Comparison of ENCODE assay signal across 16 cellular contexts in genomic region chr9:89617978-89618377, GRCh38. TPM values are rescaled to one million over a fixed set of nuclear protein-coding genes. Genes with fewer than 3 reads are reported as not detected.
"Had no signal": no experiment of that assay in that cellular context is flagged by ENCODE, and none has a peak within 500 bp of the region (broad histone marks: within the 10 kb centered on the region; RNA-seq: fewer than 3 reads in every experiment).

No MANE protein-coding gene starts in this region.

- H3K27ac Mint-ChIP-seq: activated CD8-positive, alpha-beta T cell treated with anti-CD3 and anti-CD28 coated beads, Interleukin-2, amount 10 ng/mL, durations not matched to agents 7 days and 5 days; activated T-helper 1 cell treated with anti-CD3 and anti-CD28 coated beads, Interleukin-12 subunit alpha, Interleukin-12 subunit beta, Interleukin-2, Interleukin-4 antibody, amounts not matched to agents 30 ng/mL and 10 ng/mL and 1 ng/mL, durations not matched to agents 14 hours and 24 hours and 36 hours; natural killer cell had no signal

- ATAC-seq: activated CD8-positive, alpha-beta T cell treated with anti-CD3 and anti-CD28 coated beads, Interleukin-2, amount 10 ng/mL, durations not matched to agents 7 days and 5 days; foreskin keratinocyte; natural killer cell had no signal

- DNase-seq: activated CD4-positive, alpha-beta T cell treated with anti-CD3 and anti-CD28 coated beads for 4 hours; activated CD8-positive, alpha-beta memory T cell treated with anti-CD3 and anti-CD28 coated beads, Interleukin-2, amount 50 U/mL, for 48 hours; activated CD8-positive, alpha-beta T cell treated with anti-CD3 and anti-CD28 coated beads, Interleukin-2, amount 10 ng/mL, durations not matched to agents 7 days and 5 days; activated naive CD4-positive, alpha-beta T cell; aorta; dorsolateral prefrontal cortex; foreskin keratinocyte; natural killer cell; occipital lobe; stimulated activated CD4-positive, alpha-beta T cell treated with anti-CD3 and anti-CD28 coated beads, Interleukin-2, amount 100 ng/mL, for 48 hours; stimulated activated naive CD4-positive, alpha-beta T cell treated with Interleukin-2 at 50 U/mL for 16 hours; T-helper 1 cell had no signal

- H3K27me3 ChIP-seq: dorsolateral prefrontal cortex had no signal

- H3K9me3 ChIP-seq: prostate gland had no signal

- H3K4me1 Mint-ChIP-seq: natural killer cell had no signal

- H3K36me3 Mint-ChIP-seq: natural killer cell had no signal

- H3K4me3 ChIP-seq: dorsolateral prefrontal cortex, prostate gland had no signal

- H3K36me3 ChIP-seq: prostate gland had no signal

- H3K4me3 Mint-ChIP-seq: activated CD8-positive, alpha-beta T cell treated with anti-CD3 and anti-CD28 coated beads, Interleukin-2, amount 10 ng/mL, durations not matched to agents 7 days and 5 days; activated T-helper 1 cell treated with anti-CD3 and anti-CD28 coated beads, Interleukin-12 subunit alpha, Interleukin-12 subunit beta, Interleukin-2, Interleukin-4 antibody, amounts not matched to agents 30 ng/mL and 10 ng/mL and 1 ng/mL, durations not matched to agents 14 hours and 24 hours and 36 hours; natural killer cell had no signal

- H3K4me1 ChIP-seq: foreskin keratinocyte had no signal

- H3K27ac ChIP-seq: dorsolateral prefrontal cortex, foreskin keratinocyte, prostate gland, VCaP had no signal

- H3K9me3 Mint-ChIP-seq: activated T-helper 1 cell treated with anti-CD3 and anti-CD28 coated beads, Interleukin-12 subunit alpha, Interleukin-12 subunit beta, Interleukin-2, Interleukin-4 antibody, amounts not matched to agents 30 ng/mL and 10 ng/mL and 1 ng/mL, durations not matched to agents 14 hours and 24 hours and 36 hours; natural killer cell had no signal

RNA-seq across cellular contexts. Expression of gene GADD45G, which starts 13.2 kb away (rescaled TPM):
- total RNA-seq: foreskin keratinocyte, lung microvascular endothelial cell had no signal
